Comparison of ENCODE assay signal across 1 cellular context in the genomic region with DNA sequence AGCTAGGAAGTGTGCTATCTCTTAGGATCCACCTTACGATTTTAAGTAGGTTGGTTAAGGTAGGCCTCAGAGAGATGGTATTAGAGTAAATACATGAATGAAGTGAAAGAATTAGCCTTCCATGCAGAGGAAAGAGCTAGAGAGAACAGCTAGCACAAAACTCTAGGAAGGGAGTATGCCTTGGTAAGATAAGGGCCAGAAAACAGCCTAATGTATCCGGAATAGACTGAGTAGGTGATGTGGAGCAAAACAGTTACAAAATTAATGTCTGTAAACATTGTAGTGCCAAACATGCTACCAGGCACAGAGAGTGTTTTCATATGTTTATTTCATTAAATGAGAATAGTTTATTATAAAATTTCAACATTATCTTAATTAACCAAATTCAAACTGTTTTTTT.
TF ChIP-seq lines count a peak whose summit lies in the region.

No MANE protein-coding gene starts in this region.

TF ChIP-seq in H1, 55 proteins besides CTCF, POLR2A, EP300 and RAD21:
- TF ChIP-seq MAFK (IDR thresholded peaks at IDR 0.05; ENCODE audit: low read depth, low read length), result no peak
- TF ChIP-seq, protein P1, sequence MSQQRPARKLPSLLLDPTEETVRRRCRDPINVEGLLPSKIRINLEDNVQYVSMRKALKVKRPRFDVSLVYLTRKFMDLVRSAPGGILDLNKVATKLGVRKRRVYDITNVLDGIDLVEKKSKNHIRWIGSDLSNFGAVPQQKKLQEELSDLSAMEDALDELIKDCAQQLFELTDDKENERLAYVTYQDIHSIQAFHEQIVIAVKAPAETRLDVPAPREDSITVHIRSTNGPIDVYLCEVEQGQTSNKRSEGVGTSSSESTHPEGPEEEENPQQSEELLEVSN (IDR thresholded peaks at IDR 0.05), result no peak
- TF ChIP-seq TEAD4 (IDR thresholded peaks at IDR 0.05; ENCODE audit: low read depth, low read length), result no peak
- no peak for TF ChIP-seq SP1 (IDR thresholded peaks at IDR 0.05; ENCODE audit: low read depth, low read length)
- no peak for TF ChIP-seq SUZ12 (IDR thresholded peaks at IDR 0.05; ENCODE audit: low read length)
- TF ChIP-seq CREB1 (IDR thresholded peaks at IDR 0.05), result no peak
- TF ChIP-seq RBBP5 (IDR thresholded peaks at IDR 0.05; ENCODE audit: borderline replicate concordance, low read depth, low read length), result no peak
- TF ChIP-seq TAF1 (IDR thresholded peaks at IDR 0.05; ENCODE audit: low read depth, low read length), result no peak
TF ChIP-seq in H1: peak in this region for 0.
